In the genomic region with DNA sequence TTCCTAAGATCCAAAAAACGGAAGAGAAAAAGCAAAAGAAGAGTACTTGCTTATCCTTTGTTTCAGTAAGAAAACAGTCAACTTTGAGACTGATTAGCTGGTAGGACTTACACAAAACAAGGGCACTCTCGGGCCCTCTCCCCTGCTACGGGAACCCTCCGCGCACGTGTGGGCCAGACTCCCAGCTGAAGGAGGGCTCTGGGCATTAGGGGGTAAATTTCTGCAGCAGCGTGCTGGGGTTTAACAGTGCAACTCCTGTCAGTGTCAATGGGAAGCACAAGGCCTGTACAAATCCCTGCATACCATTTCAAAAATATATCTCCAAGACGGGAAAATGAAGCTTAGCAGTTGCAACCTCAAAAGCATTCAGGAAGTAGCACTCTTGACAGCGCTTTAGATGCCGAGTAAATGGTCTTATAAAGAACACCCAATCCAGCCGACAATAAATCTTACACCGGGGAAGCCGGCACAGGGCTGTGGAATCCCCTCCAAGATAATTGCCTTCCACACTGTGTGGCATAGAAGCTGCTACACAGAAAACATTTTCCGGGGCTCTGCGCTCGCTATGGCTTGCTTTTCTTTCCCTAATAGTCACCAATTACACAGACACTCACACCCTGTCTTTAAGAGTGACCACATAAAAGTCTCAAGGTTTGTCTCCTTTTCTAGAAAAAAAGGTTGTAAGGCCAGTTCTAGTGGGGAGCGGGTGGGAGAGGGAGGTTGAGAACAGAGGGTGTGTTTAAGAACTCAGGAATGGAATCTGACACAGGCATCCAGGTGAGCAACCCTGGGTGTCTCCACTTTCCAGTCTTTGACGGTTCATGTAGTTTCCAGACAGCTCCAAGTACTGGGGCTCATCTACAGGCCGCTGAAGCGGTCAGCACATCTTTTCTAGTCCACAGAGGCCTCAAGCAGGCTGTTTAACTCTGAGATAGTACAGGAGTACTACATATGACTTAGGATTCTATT, we compare ENCODE assay signal across 10 cellular contexts.
A peak's percentile ranks its signal among the peaks of the same experiment; 100 is the strongest.
DNase-seq lines count a peak whose midpoint lies in the region; ATAC-seq and TF ChIP-seq lines count a peak whose summit lies in the region.
"Had no signal": no experiment of that assay in that cellular context is flagged by ENCODE, and none has a peak within 500 bp of the region (broad histone marks: within the 10 kb centered on the region; RNA-seq: fewer than 3 reads in every experiment).

No MANE protein-coding gene starts in this region.

- H3K9me3 ChIP-seq in HUES64 (ENCODE audit: insufficient read depth, low read depth, low read length) (no peaks in the 10 kb centered on the region), smooth muscle cell (replicated peaks; ENCODE audit: low read depth) (no peaks in the 10 kb centered on the region)
- H3K9me3 ChIP-seq: suprapubic skin had no signal

- no peaks in the 10 kb centered on the region for H3K27me3 Mint-ChIP-seq in activated naive CD8-positive, alpha-beta T cell treated with anti-CD3 and anti-CD28 coated beads, Interleukin-2, amount 10 ng/mL, durations not matched to agents 7 days and 5 days

- WGBS in HUES64 = 87% methylated on average over 20 of the region's 20 CpGs
- WGBS in smooth muscle cell (ENCODE audit: low lambda C conversion rate) = 21% methylated on average over 20 of the region's 20 CpGs

- peak overlapping the region; percentile 45; the same call in 1 of the 2 replicates for H3K27ac ChIP-seq in HUES64 (ENCODE audit: low read depth, low read length)
- peak overlapping the region; percentile 75 for H3K27ac ChIP-seq in smooth muscle cell (ENCODE audit: low read depth)
- H3K27ac ChIP-seq: suprapubic skin had no signal

- H3K9me3 Mint-ChIP-seq in activated naive CD8-positive, alpha-beta T cell treated with anti-CD3 and anti-CD28 coated beads, Interleukin-2, amount 10 ng/mL, durations not matched to agents 7 days and 5 days = no peaks in the 10 kb centered on the region

- H3K4me1 ChIP-seq in HUES64 (ENCODE audit: insufficient read depth, low read length) (peaks cover 46% of the 10 kb centered on the region), smooth muscle cell (ENCODE audit: low read depth) (peaks cover 31% of the 10 kb centered on the region)

- H3F3A ChIP-seq in smooth muscle cell (ENCODE audit: low read depth) = peaks cover 19% of the 10 kb centered on the region

- H3K4me3 ChIP-seq in HUES64 (ENCODE audit: low read length) (no peak overlapping the region), smooth muscle cell (peak overlapping the region; percentile 17)
- H3K4me3 ChIP-seq: suprapubic skin had no signal

- H3K27me3 ChIP-seq in HUES64 (ENCODE audit: insufficient read depth, low read length) (no peaks in the 10 kb centered on the region), smooth muscle cell (ENCODE audit: low read depth) (no peaks in the 10 kb centered on the region)
- H3K27me3 ChIP-seq: suprapubic skin had no signal

- H3K27ac Mint-ChIP-seq in activated naive CD8-positive, alpha-beta T cell treated with anti-CD3 and anti-CD28 coated beads, Interleukin-2, amount 10 ng/mL, durations not matched to agents 7 days and 5 days = peak overlapping the region; percentile 14

- peak overlapping the region; percentile 6 for H3K4me3 Mint-ChIP-seq in activated naive CD8-positive, alpha-beta T cell treated with anti-CD3 and anti-CD28 coated beads, Interleukin-2, amount 10 ng/mL, durations not matched to agents 7 days and 5 days

- TF ChIP-seq CTCF in smooth muscle cell (IDR thresholded peaks at IDR 0.05; ENCODE audit: borderline replicate concordance, insufficient read depth, poor library complexity, severe bottlenecking) = no peak

- H3K36me3 ChIP-seq in HUES64 (ENCODE audit: insufficient read depth, low read length) (no peaks in the 10 kb centered on the region), smooth muscle cell (ENCODE audit: low read depth) (no peaks in the 10 kb centered on the region)
- H3K36me3 ChIP-seq: suprapubic skin had no signal

- peak overlapping the region; percentile 77 for H3K4me2 ChIP-seq in smooth muscle cell

- H3K9ac ChIP-seq in HUES64 (ENCODE audit: low read depth, low read length) (no peak overlapping the region), smooth muscle cell (ENCODE audit: low read depth) (peak overlapping the region; percentile 35)

- DNase-seq in activated naive CD8-positive, alpha-beta T cell treated with anti-CD3 and anti-CD28 coated beads, Interleukin-2, amount 10 ng/mL, durations not matched to agents 7 days and 5 days = no peak
- DNase-seq in islet precursor cell = peak; percentile 89
- no peak for DNase-seq in smooth muscle cell (lab: John Stamatoyannopoulos, UW; ENCODE audit: unreplicated experiment)
- no peak for DNase-seq in NCI-H510A (lab: John Stamatoyannopoulos, UW)
- no peak for DNase-seq in NK-92 (lab: John Stamatoyannopoulos, UW; ENCODE audit: unreplicated experiment)
- DNase-seq in DMS53 treated with DMSO at 0.1 percent for 48 hours (lab: John Stamatoyannopoulos, UW; ENCODE audit: unreplicated experiment) = no peak
- DNase-seq: occipital lobe had no signal

- peaks cover 37% of the 10 kb centered on the region for H4K20me1 ChIP-seq in smooth muscle cell (ENCODE audit: low read depth)

- POLR2A ChIA-PET in activated naive CD8-positive, alpha-beta T cell treated with anti-CD3 and anti-CD28 coated beads, Interleukin-2, amount 10 ng/mL, durations not matched to agents 7 days and 5 days (lab: Charles Lee) = interaction anchor here (0.8 to 1.9 kb wide), 6 partner anchors 10 to 512 kb away, joined by 3 to 6 read pairs (median 5); partner anchors contain the start of gene FOXP1

- peaks cover 52% of the 10 kb centered on the region for H3K4me1 Mint-ChIP-seq in activated naive CD8-positive, alpha-beta T cell treated with anti-CD3 and anti-CD28 coated beads, Interleukin-2, amount 10 ng/mL, durations not matched to agents 7 days and 5 days

- ATAC-seq in activated naive CD8-positive, alpha-beta T cell treated with anti-CD3 and anti-CD28 coated beads, Interleukin-2, amount 10 ng/mL, durations not matched to agents 7 days and 5 days (ENCODE audit: low read depth) = no peak
- no peak for ATAC-seq in GM18502 (IDR thresholded peaks at IDR 0.05; ENCODE audit: poor library complexity, unreplicated experiment)

- no peak overlapping the region for H2AFZ ChIP-seq in smooth muscle cell (ENCODE audit: low read depth)

- peaks cover 8% of the 10 kb centered on the region for H3K36me3 Mint-ChIP-seq in activated naive CD8-positive, alpha-beta T cell treated with anti-CD3 and anti-CD28 coated beads, Interleukin-2, amount 10 ng/mL, durations not matched to agents 7 days and 5 days

- peaks cover 7% of the 10 kb centered on the region for H3K79me2 ChIP-seq in smooth muscle cell (ENCODE audit: low read depth)
